In genomic region chr19:34263745-34264237, GRCh38 we compare ENCODE assay signal across 25 cellular contexts. TPM values are rescaled to one million over a fixed set of nuclear protein-coding genes. Genes with fewer than 3 reads are reported as not detected.
DNase-seq lines count a peak whose midpoint lies in the region; ATAC-seq and TF ChIP-seq lines count a peak whose summit lies in the region.
"Had no signal": no experiment of that assay in that cellular context is flagged by ENCODE, and none has a peak within 500 bp of the region (broad histone marks: within the 10 kb centered on the region; RNA-seq: fewer than 3 reads in every experiment).

No MANE protein-coding gene starts in this region.

- no peak for DNase-seq in activated naive CD4-positive, alpha-beta T cell treated with anti-CD3 and anti-CD28 coated beads, Interleukin-2, amount 50 U/mL, for 72 hours (ENCODE audit: low spot score in 2 of 2)
- DNase-seq in activated naive CD4-positive, alpha-beta T cell treated with Interleukin-2 at 50 U/mL for 16 hours, result no peak
- DNase-seq in LNCaP clone FGC (ENCODE audit: low read depth) (peak; percentile 37), left lobe of liver (ENCODE audit: low spot score) (no peak), anterior cingulate cortex (lab: John Stamatoyannopoulos, UW) (no peak), HuH-7.5 (ENCODE audit: low spot score) (no peak)
- no peak for DNase-seq in stimulated activated naive CD8-positive, alpha-beta T cell treated with anti-CD3 and anti-CD28 coated beads, Interleukin-15, amount 100 ng/mL, for 72 hours
- DNase-seq: activated CD8-positive, alpha-beta T cell treated with anti-CD3 and anti-CD28 coated beads, Interleukin-2, amount 10 ng/mL, durations not matched to agents 7 days and 5 days; BE2C; Caco-2; heart left ventricle; kidney glomerular epithelial cell; MG63; NCI-H1417; NCI-H2081 treated with DMSO at 0.1 percent for 48 hours; NCI-H345; NCI-H774; nucleus accumbens had no signal

- H3K9me3 Mint-ChIP-seq in activated naive CD4-positive, alpha-beta T cell treated with anti-CD3 and anti-CD28 coated beads, Interleukin-2, amount 50 U/mL, for 72 hours, result no peaks in the 10 kb centered on the region
- no peaks in the 10 kb centered on the region for H3K9me3 Mint-ChIP-seq in stimulated activated naive CD8-positive, alpha-beta T cell treated with anti-CD3 and anti-CD28 coated beads, Interleukin-15, amount 100 ng/mL, for 72 hours
- H3K9me3 Mint-ChIP-seq: memory B cell had no signal

- H3K4me3 Mint-ChIP-seq in stimulated activated naive CD8-positive, alpha-beta T cell treated with anti-CD3 and anti-CD28 coated beads, Interleukin-15, amount 100 ng/mL, for 72 hours, result no peak overlapping the region
- H3K4me3 Mint-ChIP-seq: activated CD8-positive, alpha-beta T cell treated with anti-CD3 and anti-CD28 coated beads, Interleukin-2, amount 10 ng/mL, durations not matched to agents 7 days and 5 days; memory B cell had no signal

- H3K4me1 Mint-ChIP-seq in stimulated activated naive CD8-positive, alpha-beta T cell treated with anti-CD3 and anti-CD28 coated beads, Interleukin-15, amount 100 ng/mL, for 72 hours, result peaks cover 62% of the 10 kb centered on the region

- peak overlapping the region; percentile 4 to 18 for H3K27ac Mint-ChIP-seq in activated naive CD4-positive, alpha-beta T cell treated with anti-CD3 and anti-CD28 coated beads, Interleukin-2, amount 50 U/mL, for 72 hours
- H3K27ac Mint-ChIP-seq in stimulated activated naive CD8-positive, alpha-beta T cell treated with anti-CD3 and anti-CD28 coated beads, Interleukin-15, amount 100 ng/mL, for 72 hours, result peak overlapping the region; percentile 3 to 81
- H3K27ac Mint-ChIP-seq: activated CD8-positive, alpha-beta T cell treated with anti-CD3 and anti-CD28 coated beads, Interleukin-2, amount 10 ng/mL, durations not matched to agents 7 days and 5 days; memory B cell had no signal

- TF ChIP-seq CTCF in LNCaP clone FGC (IDR thresholded peaks at IDR 0.05; ENCODE audit: control insufficient read depth, extremely low read depth, insufficient read depth), result 0 out of 2 replicates have a peak, but pooled peaks have one; percentile 4

- no peaks in the 10 kb centered on the region for H3K36me3 Mint-ChIP-seq in activated naive CD4-positive, alpha-beta T cell treated with anti-CD3 and anti-CD28 coated beads, Interleukin-2, amount 50 U/mL, for 72 hours

- no peaks in the 10 kb centered on the region for H3K27me3 Mint-ChIP-seq in stimulated activated naive CD8-positive, alpha-beta T cell treated with anti-CD3 and anti-CD28 coated beads, Interleukin-15, amount 100 ng/mL, for 72 hours
- H3K27me3 Mint-ChIP-seq: memory B cell had no signal

- ATAC-seq in activated naive CD4-positive, alpha-beta T cell treated with anti-CD3 and anti-CD28 coated beads, Interleukin-2, amount 50 U/mL, for 72 hours, result no peak
- ATAC-seq in left lobe of liver (peak; percentile 90), GM21381 (IDR thresholded peaks at IDR 0.05; ENCODE audit: unreplicated experiment) (no peak)
- ATAC-seq in stimulated activated naive CD8-positive, alpha-beta T cell treated with anti-CD3 and anti-CD28 coated beads, Interleukin-15, amount 100 ng/mL, for 72 hours, result no peak
- ATAC-seq: activated CD4-positive, CD25-positive, alpha-beta regulatory T cell treated with anti-CD3 and anti-CD28 coated beads, Interleukin-2, amount 50 U/mL, for 24 hours; activated CD8-positive, alpha-beta T cell treated with anti-CD3 and anti-CD28 coated beads, Interleukin-2, amount 10 ng/mL, durations not matched to agents 7 days and 5 days; GM12878; HCT116; heart left ventricle had no signal

- H3K4me3 ChIP-seq in LNCaP clone FGC (ENCODE audit: low read depth, low read length), result no peak overlapping the region
- H3K4me3 ChIP-seq: GM12878, heart left ventricle, MG63, skin epidermis, suprapubic skin had no signal

RNA-seq across cellular contexts. Expression of gene GARRE1, which starts 9.4 kb away (rescaled TPM):
- 10 to 100 TPM; 11.7 to 15.0 TPM for total RNA-seq in activated naive CD4-positive, alpha-beta T cell treated with anti-CD3 and anti-CD28 coated beads, Interleukin-2, amount 50 U/mL, for 72 hours
- total RNA-seq in left lobe of liver, result 9.2 TPM
